ENCODE assay signal across 10 cellular contexts in the genomic region with DNA sequence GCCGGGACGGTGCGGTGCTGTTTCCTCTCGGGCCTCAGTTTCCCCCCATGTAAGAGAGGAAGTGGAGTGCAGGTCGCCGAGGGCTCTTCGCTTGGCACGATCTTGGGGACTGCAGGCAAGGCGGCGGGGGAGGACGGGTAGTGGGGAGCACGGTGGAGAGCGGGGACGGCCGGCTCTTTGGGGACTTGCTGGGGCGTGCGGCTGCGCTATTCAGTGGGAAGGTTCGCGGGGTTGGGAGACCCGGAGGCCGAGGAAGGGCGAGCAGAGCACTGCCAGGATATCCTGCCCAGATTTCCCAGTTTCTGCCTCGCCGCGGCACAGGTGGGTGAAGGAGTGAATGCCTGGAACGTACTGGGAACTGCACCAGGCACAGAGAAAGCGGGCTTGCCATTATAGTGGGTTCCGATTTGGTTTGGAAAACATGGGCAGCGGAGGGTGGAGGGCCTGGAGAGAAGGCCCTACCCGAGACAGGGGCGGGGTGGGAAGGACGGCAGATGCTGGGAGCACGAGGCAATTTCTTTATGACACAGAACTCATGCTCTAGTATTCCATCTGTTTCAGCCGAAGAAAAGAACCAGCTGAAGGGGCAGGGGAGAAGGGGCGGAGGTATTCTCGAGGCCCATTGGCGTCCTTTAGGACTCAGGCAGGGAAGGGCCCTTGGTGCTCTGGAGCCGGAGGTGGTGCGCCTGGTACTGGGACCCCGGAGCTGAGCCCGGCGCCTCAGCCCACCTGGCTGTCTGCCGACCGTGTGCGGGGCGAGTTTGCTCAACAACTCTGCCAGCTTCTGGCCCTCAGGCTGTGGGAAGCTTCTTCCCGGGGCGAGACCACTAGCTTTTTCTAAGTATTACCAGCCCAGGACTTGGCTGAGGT. TPM values are rescaled to one million over a fixed set of nuclear protein-coding genes. Genes with fewer than 3 reads are reported as not detected.
DNase-seq lines count a peak whose midpoint lies in the region; ATAC-seq and TF ChIP-seq lines count a peak whose summit lies in the region.
"Had no signal": no experiment of that assay in that cellular context is flagged by ENCODE, and none has a peak within 500 bp of the region (broad histone marks: within the 10 kb centered on the region; RNA-seq: fewer than 3 reads in every experiment).

No MANE protein-coding gene starts in this region.

- H3K4me3 Mint-ChIP-seq in glutamatergic neuron (ENCODE audit: unreplicated experiment) (peak overlapping the region; percentile 82), osteocyte (ENCODE audit: unreplicated experiment) (peak overlapping the region; percentile 65)
- no peak overlapping the region for H3K4me3 Mint-ChIP-seq in T-helper 2 cell treated with Interferon-gamma antibody and Interleukin-4, amounts not matched to agents 5 μg/mL and 100 μg/mL, for 36 hours
- H3K4me3 Mint-ChIP-seq: central memory CD8-positive, alpha-beta T cell had no signal

- H3K27me3 Mint-ChIP-seq in glutamatergic neuron (ENCODE audit: unreplicated experiment), result peaks cover 11% of the 10 kb centered on the region
- peaks cover 64% of the 10 kb centered on the region for H3K27me3 Mint-ChIP-seq in osteocyte (ENCODE audit: unreplicated experiment)
- H3K27me3 Mint-ChIP-seq in T-helper 2 cell treated with Interferon-gamma antibody and Interleukin-4, amounts not matched to agents 5 μg/mL and 100 μg/mL, for 36 hours (ENCODE audit: low read depth), result peaks cover 69% of the 10 kb centered on the region

- H3K36me3 Mint-ChIP-seq in glutamatergic neuron (ENCODE audit: unreplicated experiment) (no peaks in the 10 kb centered on the region), osteocyte (ENCODE audit: unreplicated experiment) (peaks cover 3% of the 10 kb centered on the region)
- H3K36me3 Mint-ChIP-seq in T-helper 2 cell treated with Interferon-gamma antibody and Interleukin-4, amounts not matched to agents 5 μg/mL and 100 μg/mL, for 36 hours (ENCODE audit: low read depth), result no peaks in the 10 kb centered on the region

- ATAC-seq in SK-N-SH treated with all-trans-retinoic acid at 6 μM for 48 hours (peak; percentile 16), GM18873 (IDR thresholded peaks at IDR 0.05; ENCODE audit: low FRiP score, unreplicated experiment) (no peak)

- H3K4me1 Mint-ChIP-seq in glutamatergic neuron (ENCODE audit: low read depth, unreplicated experiment) (peaks cover 22% of the 10 kb centered on the region), osteocyte (ENCODE audit: unreplicated experiment) (peaks cover 19% of the 10 kb centered on the region)
- H3K4me1 Mint-ChIP-seq in T-helper 2 cell treated with Interferon-gamma antibody and Interleukin-4, amounts not matched to agents 5 μg/mL and 100 μg/mL, for 36 hours (ENCODE audit: low read depth), result peaks cover 2% of the 10 kb centered on the region
- H3K4me1 Mint-ChIP-seq: central memory CD8-positive, alpha-beta T cell had no signal

- TF ChIP-seq CTCF in glutamatergic neuron (IDR thresholded peaks at IDR 0.05; ENCODE audit: partially characterized antibody, unreplicated experiment) (no peak), osteocyte (IDR thresholded peaks at IDR 0.05) (no peak)

- H3K9me3 Mint-ChIP-seq in glutamatergic neuron (ENCODE audit: unreplicated experiment) (no peaks in the 10 kb centered on the region), osteocyte (ENCODE audit: unreplicated experiment) (no peaks in the 10 kb centered on the region)
- H3K9me3 Mint-ChIP-seq in T-helper 2 cell treated with Interferon-gamma antibody and Interleukin-4, amounts not matched to agents 5 μg/mL and 100 μg/mL, for 36 hours, result no peaks in the 10 kb centered on the region
- H3K9me3 Mint-ChIP-seq: central memory CD8-positive, alpha-beta T cell had no signal

- in situ Hi-C loops in G401 (cut with HindIII; ENCODE audit: low sequenced_read_pairs), result no loop called here

- peak; percentile 53 for DNase-seq in G401 (ENCODE audit: low spot score)
- DNase-seq in glutamatergic neuron, result no peak
- no peak for DNase-seq in osteocyte (ENCODE audit: extremely low spot score, unreplicated experiment)
- no peak for DNase-seq in EL
- DNase-seq in T-helper 2 cell treated with Interferon-gamma antibody and Interleukin-4, amounts not matched to agents 5 μg/mL and 100 μg/mL, for 36 hours (ENCODE audit: low spot score), result no peak
- DNase-seq in NCI-H510A (lab: John Stamatoyannopoulos, UW), result no peak
- DNase-seq: DND-41 had no signal

- H3K27ac Mint-ChIP-seq in glutamatergic neuron (ENCODE audit: unreplicated experiment) (no peak overlapping the region), osteocyte (ENCODE audit: unreplicated experiment) (no peak overlapping the region)
- H3K27ac Mint-ChIP-seq in T-helper 2 cell treated with Interferon-gamma antibody and Interleukin-4, amounts not matched to agents 5 μg/mL and 100 μg/mL, for 36 hours, result no peak overlapping the region

TF ChIP-seq in SK-N-SH treated with all-trans-retinoic acid at 6 μM for 48 hours, 23 proteins besides CTCF, POLR2A, EP300 and RAD21 (continues in another document):
- TF ChIP-seq ZFP30 (CRISPR knock-in tag; IDR thresholded peaks at IDR 0.05) (no peak), ESRRG (CRISPR knock-in tag; IDR thresholded peaks at IDR 0.05) (no peak), ZNF565 (CRISPR knock-in tag; conservative IDR thresholded peaks at IDR 0.05; ENCODE audit: low read depth) (no peak), PPARA (CRISPR knock-in tag; IDR thresholded peaks at IDR 0.05; ENCODE audit: borderline replicate concordance) (no peak), CSDC2 (CRISPR knock-in tag; IDR thresholded peaks at IDR 0.05) (no peak), ARNTL (CRISPR knock-in tag; IDR thresholded peaks at IDR 0.05; ENCODE audit: borderline replicate concordance, low read depth) (no peak), TOX (CRISPR knock-in tag; IDR thresholded peaks at IDR 0.05; ENCODE audit: borderline replicate concordance) (no peak), ZFP3 (CRISPR knock-in tag; IDR thresholded peaks at IDR 0.05) (no peak), SNAI2 (CRISPR knock-in tag; IDR thresholded peaks at IDR 0.05) (no peak), ZNF70 (CRISPR knock-in tag; IDR thresholded peaks at IDR 0.05) (no peak)
- TF ChIP-seq, protein P1, sequence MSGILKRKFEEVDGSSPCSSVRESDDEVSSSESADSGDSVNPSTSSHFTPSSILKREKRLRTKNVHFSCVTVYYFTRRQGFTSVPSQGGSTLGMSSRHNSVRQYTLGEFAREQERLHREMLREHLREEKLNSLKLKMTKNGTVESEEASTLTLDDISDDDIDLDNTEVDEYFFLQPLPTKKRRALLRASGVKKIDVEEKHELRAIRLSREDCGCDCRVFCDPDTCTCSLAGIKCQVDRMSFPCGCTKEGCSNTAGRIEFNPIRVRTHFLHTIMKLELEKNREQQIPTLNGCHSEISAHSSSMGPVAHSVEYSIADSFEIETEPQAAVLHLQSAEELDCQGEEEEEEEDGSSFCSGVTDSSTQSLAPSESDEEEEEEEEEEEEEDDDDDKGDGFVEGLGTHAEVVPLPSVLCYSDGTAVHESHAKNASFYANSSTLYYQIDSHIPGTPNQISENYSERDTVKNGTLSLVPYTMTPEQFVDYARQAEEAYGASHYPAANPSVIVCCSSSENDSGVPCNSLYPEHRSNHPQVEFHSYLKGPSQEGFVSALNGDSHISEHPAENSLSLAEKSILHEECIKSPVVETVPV (CRISPR knock-in tag; IDR thresholded peaks at IDR 0.05), result no peak
- TF ChIP-seq, protein P2, sequence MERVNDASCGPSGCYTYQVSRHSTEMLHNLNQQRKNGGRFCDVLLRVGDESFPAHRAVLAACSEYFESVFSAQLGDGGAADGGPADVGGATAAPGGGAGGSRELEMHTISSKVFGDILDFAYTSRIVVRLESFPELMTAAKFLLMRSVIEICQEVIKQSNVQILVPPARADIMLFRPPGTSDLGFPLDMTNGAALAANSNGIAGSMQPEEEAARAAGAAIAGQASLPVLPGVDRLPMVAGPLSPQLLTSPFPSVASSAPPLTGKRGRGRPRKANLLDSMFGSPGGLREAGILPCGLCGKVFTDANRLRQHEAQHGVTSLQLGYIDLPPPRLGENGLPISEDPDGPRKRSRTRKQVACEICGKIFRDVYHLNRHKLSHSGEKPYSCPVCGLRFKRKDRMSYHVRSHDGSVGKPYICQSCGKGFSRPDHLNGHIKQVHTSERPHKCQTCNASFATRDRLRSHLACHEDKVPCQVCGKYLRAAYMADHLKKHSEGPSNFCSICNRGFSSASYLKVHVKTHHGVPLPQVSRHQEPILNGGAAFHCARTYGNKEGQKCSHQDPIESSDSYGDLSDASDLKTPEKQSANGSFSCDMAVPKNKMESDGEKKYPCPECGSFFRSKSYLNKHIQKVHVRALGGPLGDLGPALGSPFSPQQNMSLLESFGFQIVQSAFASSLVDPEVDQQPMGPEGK (CRISPR knock-in tag; IDR thresholded peaks at IDR 0.05; ENCODE audit: borderline replicate concordance), result no peak
- TF ChIP-seq, protein P3, sequence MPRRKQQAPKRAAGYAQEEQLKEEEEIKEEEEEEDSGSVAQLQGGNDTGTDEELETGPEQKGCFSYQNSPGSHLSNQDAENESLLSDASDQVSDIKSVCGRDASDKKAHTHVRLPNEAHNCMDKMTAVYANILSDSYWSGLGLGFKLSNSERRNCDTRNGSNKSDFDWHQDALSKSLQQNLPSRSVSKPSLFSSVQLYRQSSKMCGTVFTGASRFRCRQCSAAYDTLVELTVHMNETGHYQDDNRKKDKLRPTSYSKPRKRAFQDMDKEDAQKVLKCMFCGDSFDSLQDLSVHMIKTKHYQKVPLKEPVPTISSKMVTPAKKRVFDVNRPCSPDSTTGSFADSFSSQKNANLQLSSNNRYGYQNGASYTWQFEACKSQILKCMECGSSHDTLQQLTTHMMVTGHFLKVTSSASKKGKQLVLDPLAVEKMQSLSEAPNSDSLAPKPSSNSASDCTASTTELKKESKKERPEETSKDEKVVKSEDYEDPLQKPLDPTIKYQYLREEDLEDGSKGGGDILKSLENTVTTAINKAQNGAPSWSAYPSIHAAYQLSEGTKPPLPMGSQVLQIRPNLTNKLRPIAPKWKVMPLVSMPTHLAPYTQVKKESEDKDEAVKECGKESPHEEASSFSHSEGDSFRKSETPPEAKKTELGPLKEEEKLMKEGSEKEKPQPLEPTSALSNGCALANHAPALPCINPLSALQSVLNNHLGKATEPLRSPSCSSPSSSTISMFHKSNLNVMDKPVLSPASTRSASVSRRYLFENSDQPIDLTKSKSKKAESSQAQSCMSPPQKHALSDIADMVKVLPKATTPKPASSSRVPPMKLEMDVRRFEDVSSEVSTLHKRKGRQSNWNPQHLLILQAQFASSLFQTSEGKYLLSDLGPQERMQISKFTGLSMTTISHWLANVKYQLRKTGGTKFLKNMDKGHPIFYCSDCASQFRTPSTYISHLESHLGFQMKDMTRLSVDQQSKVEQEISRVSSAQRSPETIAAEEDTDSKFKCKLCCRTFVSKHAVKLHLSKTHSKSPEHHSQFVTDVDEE (CRISPR knock-in tag; IDR thresholded peaks at IDR 0.05), result no peak

RNA-seq across cellular contexts. Expression of a gene that starts 1.0 kb away (rescaled TPM):
- 0.06 TPM in 1 of 2 replicates, not detected in the other for total RNA-seq in G401 (2014; rRNA removed; shearing (Covaris generic))
- total RNA-seq in glutamatergic neuron (ENCODE audit: unreplicated experiment) (2.1 TPM), osteocyte (2.2 and 2.3 TPM in 2 replicates)

RNA-seq across cellular contexts. Expression of a gene that starts 41.6 kb away (rescaled TPM):
- not detected in 2 replicates for total RNA-seq in G401 (2014; rRNA removed; shearing (Covaris generic))
- total RNA-seq in glutamatergic neuron (ENCODE audit: unreplicated experiment) (not detected), osteocyte (not detected in 2 replicates)

RNA-seq across cellular contexts. Expression of a gene that starts 59.9 kb away (rescaled TPM):
- not detected in 2 replicates for total RNA-seq in G401 (2014; rRNA removed; shearing (Covaris generic))
- total RNA-seq in glutamatergic neuron (ENCODE audit: unreplicated experiment), result not detected
- not detected in 2 replicates for total RNA-seq in osteocyte
